In the genomic region with DNA sequence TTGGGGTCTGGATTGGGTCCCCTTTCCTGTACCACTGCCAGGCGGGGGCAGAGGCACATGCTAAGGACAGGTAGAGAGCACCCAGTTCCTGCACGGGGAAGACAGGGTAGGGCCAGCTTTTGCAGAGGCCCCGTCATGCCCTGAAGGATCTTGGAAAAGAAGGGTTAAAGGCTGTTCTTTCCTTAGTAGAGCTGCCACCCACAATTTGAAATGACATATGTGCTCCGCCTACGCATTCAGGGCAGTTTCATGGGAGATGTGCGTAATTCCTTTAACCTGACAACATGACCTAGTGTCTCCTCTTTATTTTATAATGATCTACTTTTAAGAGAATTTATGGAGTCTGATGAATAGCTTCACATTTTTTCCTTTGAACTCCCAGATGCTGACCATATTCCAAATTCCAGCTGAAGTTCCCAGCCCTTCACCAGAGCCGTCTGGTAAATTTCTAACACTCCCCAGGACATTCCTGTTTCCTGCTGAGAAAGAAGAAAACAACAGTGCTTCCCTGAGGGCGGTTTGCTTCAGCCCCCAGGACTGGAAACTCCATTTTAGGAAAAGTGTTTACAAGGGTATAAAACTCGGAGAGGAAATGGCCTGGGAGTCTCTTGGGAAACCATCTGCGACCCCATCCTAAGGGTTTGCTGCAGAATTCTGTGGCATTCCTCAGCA, we compare ENCODE assay signal across 11 cellular contexts. TPM values are rescaled to one million over a fixed set of nuclear protein-coding genes. Genes with fewer than 3 reads are reported as not detected.
DNase-seq lines count a peak whose midpoint lies in the region; ATAC-seq and TF ChIP-seq lines count a peak whose summit lies in the region.
"Had no signal": no experiment of that assay in that cellular context is flagged by ENCODE, and none has a peak within 500 bp of the region (broad histone marks: within the 10 kb centered on the region; RNA-seq: fewer than 3 reads in every experiment).

No MANE protein-coding gene starts in this region.

- DNase-seq in activated effector memory CD4-positive, alpha-beta T cell treated with anti-CD3 and anti-CD28 coated beads, Interleukin-2, amount 50 U/mL, for 16 hours: peak; percentile 45
- no peak for DNase-seq in activated effector memory CD4-positive, alpha-beta T cell treated with Interleukin-2 at 50 U/mL for 16 hours
- DNase-seq in esophagus muscularis mucosa (ENCODE audit: extremely low spot score) (no peak), mesothelial cell of epicardium (ENCODE audit: low spot score in 2 of 2, unreplicated experiment in 2 of 2) (peak in 1 of 2 experiments; percentile 63), aorta (no peak), middle frontal gyrus (ENCODE audit: extremely low spot score, low spot score) (no peak), OCI-LY7 (ENCODE audit: low spot score) (no peak)
- DNase-seq in CD8-positive, alpha-beta T cell: no peak
- DNase-seq: AML-193, NCI-H1092 treated with DMSO at 0.1 percent for 48 hours, substantia nigra had no signal

- peaks cover 10% of the 10 kb centered on the region for H3K9me3 Mint-ChIP-seq in mesothelial cell of epicardium
- no peaks in the 10 kb centered on the region for H3K9me3 Mint-ChIP-seq in CD8-positive, alpha-beta T cell

- no peaks in the 10 kb centered on the region for H3K9me2 ChIP-seq in OCI-LY7 (ENCODE audit: insufficient read depth, low read length)

- H3K4me2 ChIP-seq in OCI-LY7 (ENCODE audit: low read length): no peak overlapping the region

- H4K20me1 ChIP-seq in OCI-LY7 (ENCODE audit: insufficient read depth, low read length): no peaks in the 10 kb centered on the region

- peak overlapping the region; percentile 99 for H3K27ac Mint-ChIP-seq in mesothelial cell of epicardium
- no peak overlapping the region for H3K27ac Mint-ChIP-seq in CD8-positive, alpha-beta T cell

- H3K36me3 ChIP-seq in esophagus muscularis mucosa (no peaks in the 10 kb centered on the region), aorta (ENCODE audit: control insufficient read depth in 1 of 2, insufficient read depth in 2 of 2, low read length in 1 of 2) (no peaks in the 10 kb centered on the region), OCI-LY7 (ENCODE audit: insufficient read depth, low read length) (no peaks in the 10 kb centered on the region)
- no peaks in the 10 kb centered on the region for H3K36me3 ChIP-seq in CD8-positive, alpha-beta T cell (ENCODE audit: insufficient read depth, low read length)

- H3K4me3 ChIP-seq in esophagus muscularis mucosa (peak overlapping the region in 1 of 4 donors; percentile 19), aorta (ENCODE audit: low read length in 2 of 2) (no peak overlapping the region), OCI-LY7 (ENCODE audit: low read depth, low read length, poor library complexity, severe bottlenecking) (no peak overlapping the region)
- no peak overlapping the region for H3K4me3 ChIP-seq in CD8-positive, alpha-beta T cell (ENCODE audit: low read depth, low read length)

- TF ChIP-seq CTCF in esophagus muscularis mucosa (IDR thresholded peaks at IDR 0.05) (no peak), mesothelial cell of epicardium (IDR thresholded peaks at IDR 0.05; ENCODE audit: unreplicated experiment) (no peak), OCI-LY7 (conservative IDR thresholded peaks at IDR 0.05; ENCODE audit: low read length) (no peak)
- TF ChIP-seq CTCF in CD8-positive, alpha-beta T cell (IDR thresholded peaks at IDR 0.05): no peak

- no peaks in the 10 kb centered on the region for H3K27me3 ChIP-seq in esophagus muscularis mucosa
- no peaks in the 10 kb centered on the region for H3K27me3 ChIP-seq in aorta (ENCODE audit: control insufficient read depth in 1 of 2, insufficient read depth in 2 of 2, low read length in 1 of 2)
- no peaks in the 10 kb centered on the region for H3K27me3 ChIP-seq in CD8-positive, alpha-beta T cell (ENCODE audit: insufficient read depth, low read length)

- intact Hi-C loops in esophagus muscularis mucosa (cut with DNase I) (no loop called here), aorta (cut with DNase I) (no loop called here), OCI-LY7 (cut with micrococcal nuclease; ENCODE audit: unreplicated experiment) (no loop called here)
- intact Hi-C loops in CD8-positive, alpha-beta T cell (cut with DNase I, micrococcal nuclease): no loop called here

- H3K36me3 Mint-ChIP-seq in mesothelial cell of epicardium: peaks cover 2% of the 10 kb centered on the region
- H3K36me3 Mint-ChIP-seq in CD8-positive, alpha-beta T cell: no peaks in the 10 kb centered on the region

- H2AFZ ChIP-seq in OCI-LY7 (ENCODE audit: low read length): no peak overlapping the region

- peak; percentile 59 for TF ChIP-seq EP300 in esophagus muscularis mucosa (IDR thresholded peaks at IDR 0.05)

- H3K27me3 Mint-ChIP-seq in mesothelial cell of epicardium (ENCODE audit: low read depth): no peaks in the 10 kb centered on the region
- peaks cover 10% of the 10 kb centered on the region for H3K27me3 Mint-ChIP-seq in CD8-positive, alpha-beta T cell (ENCODE audit: low read depth)

- H3K4me1 ChIP-seq in esophagus muscularis mucosa (peaks cover 10 to 32% (median 21%) of the 10 kb centered on the region in 4 donors), aorta (ENCODE audit: control insufficient read depth in 1 of 2, insufficient read depth in 2 of 2, low read length in 2 of 2) (no peaks in the 10 kb centered on the region), OCI-LY7 (ENCODE audit: insufficient read depth, low read length, poor library complexity, severe bottlenecking) (no peaks in the 10 kb centered on the region)
- no peaks in the 10 kb centered on the region for H3K4me1 ChIP-seq in CD8-positive, alpha-beta T cell (ENCODE audit: insufficient read depth, low read length)

- peaks cover 55% of the 10 kb centered on the region for H3K4me1 Mint-ChIP-seq in mesothelial cell of epicardium
- H3K4me1 Mint-ChIP-seq in CD8-positive, alpha-beta T cell (ENCODE audit: low read depth): no peaks in the 10 kb centered on the region

- CTCF ChIA-PET in OCI-LY7 (lab: Charles Lee; ENCODE audit: unreplicated experiment): no interaction called here
- CTCF ChIA-PET in CD8-positive, alpha-beta T cell (lab: Charles Lee): interaction anchor here (0.9 to 1.1 kb wide), 2 partner anchors 8 kb away, joined by 3 to 4 read pairs; no protein-coding TSS in a partner anchor

- 28% methylated on average over 10 of the region's 10 CpGs for WGBS in esophagus muscularis mucosa
- WGBS in aorta, 2 donors: 34 to 37% methylated on average over 10 of the region's 10 CpGs

- H3K27ac ChIP-seq in esophagus muscularis mucosa (replicated peaks in 1 of 4) (peak overlapping the region; percentile 75 to 89 (median 84)), aorta (ENCODE audit: low read depth in 1 of 2, low read length in 2 of 2) (peak overlapping the region in 1 of 2 donors; percentile 3), OCI-LY7 (ENCODE audit: low read depth, low read length, poor library complexity, severe bottlenecking) (no peak overlapping the region)
- no peak overlapping the region for H3K27ac ChIP-seq in CD8-positive, alpha-beta T cell (ENCODE audit: low read depth, low read length)

- POLR2A ChIA-PET in OCI-LY7 (lab: Charles Lee): no interaction called here
- POLR2A ChIA-PET in CD8-positive, alpha-beta T cell (lab: Charles Lee): no interaction called here

- ATAC-seq in aorta (ENCODE audit: low FRiP score): peak; percentile 44
- no peak for ATAC-seq in CD8-positive, alpha-beta T cell

- no TSS peak for BruUV-seq in OCI-LY7 (replicated peaks; lab: Mats Ljungman, UMichigan)

- no peaks in the 10 kb centered on the region for H3K79me2 ChIP-seq in OCI-LY7 (ENCODE audit: insufficient read depth, low read depth, low read length)

- TF ChIP-seq POLR2A in esophagus muscularis mucosa (IDR thresholded peaks at IDR 0.05; ENCODE audit: low read depth): no peak

- H3K4me3 Mint-ChIP-seq in mesothelial cell of epicardium: no peak overlapping the region
- no peak overlapping the region for H3K4me3 Mint-ChIP-seq in CD8-positive, alpha-beta T cell

- H3K9me3 ChIP-seq in esophagus muscularis mucosa (no peaks in the 10 kb centered on the region), aorta (ENCODE audit: control insufficient read depth, low read length) (no peaks in the 10 kb centered on the region), OCI-LY7 (ENCODE audit: low read length) (no peaks in the 10 kb centered on the region)
- no peaks in the 10 kb centered on the region for H3K9me3 ChIP-seq in CD8-positive, alpha-beta T cell (ENCODE audit: low read length)

RNA-seq across cellular contexts. Expression of a gene that starts 58.9 kb away (rescaled TPM):
- total RNA-seq in esophagus muscularis mucosa: 10 to 100 TPM; 21.7 to 66.7 (median 35.1) TPM
- total RNA-seq in mesothelial cell of epicardium: 141 to 142 TPM (median 142 TPM) in 3 replicates
- total RNA-seq in aorta: 10 to 100 TPM; 46.5 to 82.9 TPM
- 10 to 100 TPM; 10.9 to 49.8 TPM for polyA plus RNA-seq in aorta
- total RNA-seq in OCI-LY7 (2014; rRNA removed; shearing (Covaris generic)): not detected in 2 replicates
- not detected in 2 replicates for total RNA-seq in OCI-LY7 (2022)
- total RNA-seq in CD8-positive, alpha-beta T cell: 1 to 10 TPM; 2.5 to 2.7 TPM

Comparison
In these comparisons a context has a peak if more than half of its experiments do, and no peak if none do; other contexts are left out.
1. H3K27ac ChIP-seq: peak in esophagus muscularis mucosa (4 of 4); none in OCI-LY7 (single experiment) and CD8-positive, alpha-beta T cell (single experiment).
2. RNA of a gene that starts 58.9 kb away (total RNA-seq): 141 to 142 TPM in mesothelial cell of epicardium, 46.5 to 82.9 TPM in aorta and 21.7 to 66.7 TPM in esophagus muscularis mucosa; 2.5 to 2.7 TPM in CD8-positive, alpha-beta T cell and not detected in OCI-LY7; every median in the first group is over 4 times any median in the second.